ENCODE assay signal across 9 cellular contexts in the genomic region with DNA sequence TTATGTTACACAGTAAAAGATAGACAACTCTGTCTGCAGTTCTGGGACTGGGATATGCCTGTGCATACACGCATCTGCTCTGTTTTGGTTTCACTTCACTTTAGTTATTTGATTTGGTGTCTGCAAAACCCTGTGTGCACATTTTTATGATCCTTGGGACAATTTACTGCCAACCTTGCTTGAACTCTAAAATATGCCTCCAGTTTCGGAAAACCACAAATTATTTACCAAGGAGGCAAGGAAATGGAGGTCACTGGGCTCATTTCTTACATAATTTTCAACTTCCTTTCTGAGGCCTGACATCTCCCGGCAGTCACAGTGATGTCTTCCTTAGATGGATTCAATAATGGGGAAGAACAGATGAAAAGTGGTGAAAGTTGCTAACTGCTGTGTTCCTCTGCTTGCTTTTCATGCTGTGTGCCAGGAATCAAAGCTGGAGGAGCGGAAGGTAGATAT.
DNase-seq lines count a peak whose midpoint lies in the region; ATAC-seq lines count a peak whose summit lies in the region.
"Had no signal": no experiment of that assay in that cellular context is flagged by ENCODE, and none has a peak within 500 bp of the region (broad histone marks: within the 10 kb centered on the region; RNA-seq: fewer than 3 reads in every experiment).

No MANE protein-coding gene starts in this region.

- no peak overlapping the region for H2AK5ac ChIP-seq in trophoblast cell (ENCODE audit: low read length)

- no CpG with 5 or more reads among the region's 4 CpGs for WGBS in trophoblast cell (ENCODE audit: extremely low coverage, insufficient coverage, insufficient read length)

- no peaks in the 10 kb centered on the region for H3K79me1 ChIP-seq in trophoblast cell (ENCODE audit: low read length)

- H3K9me3 ChIP-seq in trophoblast cell (ENCODE audit: insufficient read depth, low read depth, low read length), result no peaks in the 10 kb centered on the region
- H3K9me3 ChIP-seq: pancreas had no signal

- no peak overlapping the region for H4K8ac ChIP-seq in trophoblast cell (ENCODE audit: low read depth, low read length)

- no peak overlapping the region for H3K23ac ChIP-seq in trophoblast cell (ENCODE audit: low read length)

- POLR2A ChIA-PET in activated naive CD8-positive, alpha-beta T cell treated with anti-CD3 and anti-CD28 coated beads, Interleukin-2, amount 10 ng/mL, durations not matched to agents 7 days and 5 days (lab: Charles Lee), result no interaction called here

- H3K4me3 Mint-ChIP-seq in activated naive CD8-positive, alpha-beta T cell treated with anti-CD3 and anti-CD28 coated beads, Interleukin-2, amount 10 ng/mL, durations not matched to agents 7 days and 5 days, result peak overlapping the region; percentile 28
- no peak overlapping the region for H3K4me3 Mint-ChIP-seq in activated naive CD8-positive, alpha-beta T cell treated with anti-CD3 and anti-CD28 coated beads for 36 hours
- H3K4me3 Mint-ChIP-seq in stimulated activated memory B cell treated with anti-CD40 and anti-IgM and Interleukin-4, amounts not matched to agents 10 μg/mL and 1 μg/mL and 100 μg/mL, for 72 hours, result peak overlapping the region; percentile 63

- H3K36me3 ChIP-seq in trophoblast cell (ENCODE audit: control insufficient read depth in 1 of 2, insufficient read depth in 2 of 2, low read length in 2 of 2), result no peaks in the 10 kb centered on the region
- H3K36me3 ChIP-seq: pancreas had no signal

- no peak overlapping the region for H4K12ac ChIP-seq in trophoblast cell (ENCODE audit: low read depth, low read length)

- no peaks in the 10 kb centered on the region for H3K79me2 ChIP-seq in trophoblast cell (ENCODE audit: control insufficient read depth, insufficient read depth, low read length, poor library complexity)

- no peak overlapping the region for H3K27ac Mint-ChIP-seq in activated naive CD8-positive, alpha-beta T cell treated with anti-CD3 and anti-CD28 coated beads, Interleukin-2, amount 10 ng/mL, durations not matched to agents 7 days and 5 days
- no peak overlapping the region for H3K27ac Mint-ChIP-seq in activated naive CD8-positive, alpha-beta T cell treated with anti-CD3 and anti-CD28 coated beads for 36 hours
- H3K27ac Mint-ChIP-seq in stimulated activated memory B cell treated with anti-CD40 and anti-IgM and Interleukin-4, amounts not matched to agents 10 μg/mL and 1 μg/mL and 100 μg/mL, for 72 hours, result peak overlapping the region; percentile 84

- H2BK12ac ChIP-seq in trophoblast cell (ENCODE audit: low read length), result no peak overlapping the region

- H2BK5ac ChIP-seq in trophoblast cell (ENCODE audit: low read depth, low read length, poor library complexity), result no peak overlapping the region

- H3K27ac ChIP-seq in trophoblast cell (ENCODE audit: low read depth, low read length), result no peak overlapping the region

- H3K27me3 Mint-ChIP-seq in activated naive CD8-positive, alpha-beta T cell treated with anti-CD3 and anti-CD28 coated beads, Interleukin-2, amount 10 ng/mL, durations not matched to agents 7 days and 5 days, result no peaks in the 10 kb centered on the region
- no peaks in the 10 kb centered on the region for H3K27me3 Mint-ChIP-seq in activated naive CD8-positive, alpha-beta T cell treated with anti-CD3 and anti-CD28 coated beads for 36 hours
- H3K27me3 Mint-ChIP-seq in stimulated activated memory B cell treated with anti-CD40 and anti-IgM and Interleukin-4, amounts not matched to agents 10 μg/mL and 1 μg/mL and 100 μg/mL, for 72 hours, result no peaks in the 10 kb centered on the region

- no peak for ATAC-seq in activated naive CD8-positive, alpha-beta T cell treated with anti-CD3 and anti-CD28 coated beads, Interleukin-2, amount 10 ng/mL, durations not matched to agents 7 days and 5 days (ENCODE audit: low read depth)
- peak; percentile 87 for ATAC-seq in HG03460 (IDR thresholded peaks at IDR 0.05; ENCODE audit: unreplicated experiment)
- ATAC-seq in stimulated activated memory B cell treated with anti-CD40 and anti-IgM and Interleukin-4, amounts not matched to agents 10 μg/mL and 1 μg/mL and 100 μg/mL, for 72 hours, result peak; percentile 80

- no peak overlapping the region for H3K4ac ChIP-seq in trophoblast cell (ENCODE audit: low read depth, low read length)

- H4K91ac ChIP-seq in trophoblast cell (ENCODE audit: low read depth, low read length), result no peak overlapping the region

- no peak overlapping the region for H2BK120ac ChIP-seq in trophoblast cell (ENCODE audit: insufficient read depth, low read length, poor library complexity)

- no peak for DNase-seq in activated naive CD8-positive, alpha-beta T cell treated with anti-CD3 and anti-CD28 coated beads, Interleukin-2, amount 10 ng/mL, durations not matched to agents 7 days and 5 days
- DNase-seq in activated naive CD8-positive, alpha-beta T cell treated with anti-CD3 and anti-CD28 coated beads for 36 hours, result no peak
- DNase-seq in dermis blood vessel endothelial cell (peak; percentile 31), HPDE6-E6E7 (ENCODE audit: extremely low spot score) (no peak), NCI-H82 treated with DMSO at 0.1 percent for 48 hours (lab: John Stamatoyannopoulos, UW; ENCODE audit: unreplicated experiment) (no peak), trophoblast cell (no peak)
- DNase-seq: pancreas had no signal

- H3K14ac ChIP-seq in trophoblast cell (ENCODE audit: low read length), result no peak overlapping the region

- H2AFZ ChIP-seq in trophoblast cell (ENCODE audit: insufficient read depth, low read length, poor library complexity), result no peak overlapping the region

- no peaks in the 10 kb centered on the region for H3K4me1 Mint-ChIP-seq in activated naive CD8-positive, alpha-beta T cell treated with anti-CD3 and anti-CD28 coated beads, Interleukin-2, amount 10 ng/mL, durations not matched to agents 7 days and 5 days
- H3K4me1 Mint-ChIP-seq in activated naive CD8-positive, alpha-beta T cell treated with anti-CD3 and anti-CD28 coated beads for 36 hours, result no peaks in the 10 kb centered on the region
- peaks cover 30% of the 10 kb centered on the region for H3K4me1 Mint-ChIP-seq in stimulated activated memory B cell treated with anti-CD40 and anti-IgM and Interleukin-4, amounts not matched to agents 10 μg/mL and 1 μg/mL and 100 μg/mL, for 72 hours

- no peak overlapping the region for H3K4me2 ChIP-seq in trophoblast cell (ENCODE audit: low read length)

- H3K18ac ChIP-seq in trophoblast cell (ENCODE audit: low read length), result no peak overlapping the region

- no peak overlapping the region for H3K9ac ChIP-seq in trophoblast cell (ENCODE audit: low read length)

- no peaks in the 10 kb centered on the region for H3K36me3 Mint-ChIP-seq in activated naive CD8-positive, alpha-beta T cell treated with anti-CD3 and anti-CD28 coated beads, Interleukin-2, amount 10 ng/mL, durations not matched to agents 7 days and 5 days
- no peaks in the 10 kb centered on the region for H3K36me3 Mint-ChIP-seq in activated naive CD8-positive, alpha-beta T cell treated with anti-CD3 and anti-CD28 coated beads for 36 hours
- no peaks in the 10 kb centered on the region for H3K36me3 Mint-ChIP-seq in stimulated activated memory B cell treated with anti-CD40 and anti-IgM and Interleukin-4, amounts not matched to agents 10 μg/mL and 1 μg/mL and 100 μg/mL, for 72 hours

- no peak overlapping the region for H3K4me3 ChIP-seq in trophoblast cell (ENCODE audit: low read depth, low read length)
- H3K4me3 ChIP-seq: pancreas had no signal

- no peaks in the 10 kb centered on the region for H3K27me3 ChIP-seq in trophoblast cell (ENCODE audit: insufficient read depth, low read length)

- H3K9me3 Mint-ChIP-seq in activated naive CD8-positive, alpha-beta T cell treated with anti-CD3 and anti-CD28 coated beads, Interleukin-2, amount 10 ng/mL, durations not matched to agents 7 days and 5 days, result peaks cover 8% of the 10 kb centered on the region
- peaks cover 12% of the 10 kb centered on the region for H3K9me3 Mint-ChIP-seq in activated naive CD8-positive, alpha-beta T cell treated with anti-CD3 and anti-CD28 coated beads for 36 hours
- peaks cover 6% of the 10 kb centered on the region for H3K9me3 Mint-ChIP-seq in stimulated activated memory B cell treated with anti-CD40 and anti-IgM and Interleukin-4, amounts not matched to agents 10 μg/mL and 1 μg/mL and 100 μg/mL, for 72 hours

- no peaks in the 10 kb centered on the region for H3K4me1 ChIP-seq in trophoblast cell (ENCODE audit: control insufficient read depth in 1 of 2, insufficient read depth in 2 of 2, low read length in 2 of 2)
- H3K4me1 ChIP-seq: pancreas had no signal
